ENCODE assay signal across 14 cellular contexts in genomic region chr10:86729677-86730076, GRCh38.
"Had no signal": no experiment of that assay in that cellular context is flagged by ENCODE, and none has a peak within 500 bp of the region (broad histone marks: within the 10 kb centered on the region; RNA-seq: fewer than 3 reads in every experiment).

No MANE protein-coding gene starts in this region.

- H3K4me3 ChIP-seq: SK-N-MC, tibial nerve had no signal

- H3K9me3 Mint-ChIP-seq: activated CD4-positive, alpha-beta T cell treated with anti-CD3 and anti-CD28 coated beads, Interleukin-2, amount 10 ng/mL, durations not matched to agents 7 days and 5 days; activated naive CD8-positive, alpha-beta T cell treated with anti-CD3 and anti-CD28 coated beads for 36 hours; dendritic cell treated with granulocyte-macrophage colony-stimulating factor and Interleukin-4, amounts not matched to agents 40 ng/mL and 50 ng/mL, for 4 days had no signal

- H3K27ac ChIP-seq: epithelial cell of prostate, SK-N-MC, tibial nerve had no signal

- H3K27me3 ChIP-seq: tibial nerve had no signal

- DNase-seq: activated CD4-positive, alpha-beta T cell treated with anti-CD3 and anti-CD28 coated beads, Interleukin-2, amount 10 ng/mL, durations not matched to agents 7 days and 5 days; activated CD4-positive, CD25-positive, alpha-beta regulatory T cell; activated CD8-positive, alpha-beta memory T cell treated with anti-CD3 and anti-CD28 coated beads, Interleukin-2, amount 50 U/mL, for 48 hours; activated gamma-delta T cell treated with Interleukin-2 at 50 U/mL for 16 hours; activated naive CD8-positive, alpha-beta T cell treated with anti-CD3 and anti-CD28 coated beads for 36 hours; effector memory CD4-positive, alpha-beta T cell; kidney; stimulated activated CD4-positive, alpha-beta T cell treated with anti-CD3 and anti-CD28 coated beads, Interleukin-4, amount 100 ng/mL, for 1 hour; stimulated activated naive CD4-positive, alpha-beta T cell treated with Interleukin-2 at 50 U/mL for 16 hours had no signal

- H3K4me1 Mint-ChIP-seq: activated CD4-positive, alpha-beta T cell treated with anti-CD3 and anti-CD28 coated beads, Interleukin-2, amount 10 ng/mL, durations not matched to agents 7 days and 5 days; activated naive CD8-positive, alpha-beta T cell treated with anti-CD3 and anti-CD28 coated beads for 36 hours had no signal

- H3K36me3 ChIP-seq: tibial nerve had no signal

- H3K4me3 Mint-ChIP-seq: activated CD4-positive, alpha-beta T cell treated with anti-CD3 and anti-CD28 coated beads, Interleukin-2, amount 10 ng/mL, durations not matched to agents 7 days and 5 days; activated naive CD8-positive, alpha-beta T cell treated with anti-CD3 and anti-CD28 coated beads for 36 hours; brain; dendritic cell treated with granulocyte-macrophage colony-stimulating factor and Interleukin-4, amounts not matched to agents 40 ng/mL and 50 ng/mL, for 4 days had no signal

- H3K36me3 Mint-ChIP-seq: activated naive CD8-positive, alpha-beta T cell treated with anti-CD3 and anti-CD28 coated beads for 36 hours; brain had no signal

- H3K27ac Mint-ChIP-seq: activated CD4-positive, alpha-beta T cell treated with anti-CD3 and anti-CD28 coated beads, Interleukin-2, amount 10 ng/mL, durations not matched to agents 7 days and 5 days; activated naive CD8-positive, alpha-beta T cell treated with anti-CD3 and anti-CD28 coated beads for 36 hours; dendritic cell treated with granulocyte-macrophage colony-stimulating factor and Interleukin-4, amounts not matched to agents 40 ng/mL and 50 ng/mL, for 4 days had no signal

- H3K9me3 ChIP-seq: tibial nerve had no signal

- H3K27me3 Mint-ChIP-seq: brain had no signal
